Comparison of ENCODE assay signal across 19 cellular contexts in genomic region chr4:117137143-117137542, GRCh38. TPM values are rescaled to one million over a fixed set of nuclear protein-coding genes. Genes with fewer than 3 reads are reported as not detected.
DNase-seq lines count a peak whose midpoint lies in the region; ATAC-seq and TF ChIP-seq lines count a peak whose summit lies in the region.
"Had no signal": no experiment of that assay in that cellular context is flagged by ENCODE, and none has a peak within 500 bp of the region (broad histone marks: within the 10 kb centered on the region; RNA-seq: fewer than 3 reads in every experiment).

No MANE protein-coding gene starts in this region.

- H3K27me3 ChIP-seq in sigmoid colon (no peaks in the 10 kb centered on the region), H7 (ENCODE audit: control insufficient read depth, insufficient read depth, low read length) (no peaks in the 10 kb centered on the region), suprapubic skin (no peaks in the 10 kb centered on the region)

- no peak overlapping the region for H3K27ac ChIP-seq in sigmoid colon
- H3K27ac ChIP-seq in suprapubic skin, result no peak overlapping the region
- H3K27ac ChIP-seq: PC-9, thoracic aorta had no signal

- TF ChIP-seq EP300 in sigmoid colon (IDR thresholded peaks at IDR 0.05) (no peak), suprapubic skin (IDR thresholded peaks at IDR 0.05) (no peak)

- 92 to 94% methylated on average over 2 of the region's 2 CpGs for WGBS in sigmoid colon, 2 donors
- 79% methylated on average over 2 of the region's 2 CpGs for WGBS in suprapubic skin

- no peak overlapping the region for H3K4me3 ChIP-seq in sigmoid colon
- no peak overlapping the region for H3K4me3 ChIP-seq in H7 (ENCODE audit: insufficient read depth, low read depth, low read length)
- no peak overlapping the region for H3K4me3 ChIP-seq in suprapubic skin
- H3K4me3 ChIP-seq: PC-9, thoracic aorta had no signal

- H3K4me1 ChIP-seq in sigmoid colon (no peaks in the 10 kb centered on the region), suprapubic skin (no peaks in the 10 kb centered on the region)

- no peak for ATAC-seq in HG02981 (IDR thresholded peaks at IDR 0.05; ENCODE audit: unreplicated experiment)
- ATAC-seq: activated naive CD4-positive, alpha-beta T cell treated with anti-CD3 and anti-CD28 coated beads, Interleukin-2, amount 50 U/mL, for 72 hours had no signal

- H3K9me3 ChIP-seq in sigmoid colon (no peaks in the 10 kb centered on the region), suprapubic skin (no peaks in the 10 kb centered on the region)
- H3K9me3 ChIP-seq: thoracic aorta had no signal

- no peak for TF ChIP-seq POLR2A in sigmoid colon (IDR thresholded peaks at IDR 0.05)
- TF ChIP-seq POLR2A in suprapubic skin (IDR thresholded peaks at IDR 0.05), result no peak

- no peaks in the 10 kb centered on the region for H3K36me3 ChIP-seq in sigmoid colon
- H3K36me3 ChIP-seq in H7 (replicated peaks; ENCODE audit: control insufficient read depth, insufficient read depth, low read length), result no peaks in the 10 kb centered on the region
- no peaks in the 10 kb centered on the region for H3K36me3 ChIP-seq in suprapubic skin
- H3K36me3 ChIP-seq: thoracic aorta had no signal

- intact Hi-C loops in sigmoid colon (cut with DNase I), result no loop called here

- DNase-seq in GM04503 (ENCODE audit: low read depth), result peak; percentile 8
- peak; percentile 78 for DNase-seq in MV-4-11 (lab: John Stamatoyannopoulos, UW)
- DNase-seq in brain pericyte (ENCODE audit: low read depth, low spot score), result peak; percentile 26
- DNase-seq in myocyte (ENCODE audit: low read depth), result peak; percentile 94
- DNase-seq in sigmoid colon, result no peak
- no peak for DNase-seq in H7
- no peak for DNase-seq in suprapubic skin (ENCODE audit: low spot score in 2 of 2)
- DNase-seq: activated CD4-positive, alpha-beta T cell treated with anti-CD3 and anti-CD28 coated beads for 4 hours; DMS79 treated with DMSO at 0.1 percent for 48 hours; effector CD4-positive, alpha-beta T cell; H9; kidney; NCI-H2081; occipital lobe; stimulated activated CD4-positive, alpha-beta T cell treated with anti-CD3 and anti-CD28 coated beads, Interleukin-4, amount 100 ng/mL, for 4 hours had no signal

- TF ChIP-seq CTCF in sigmoid colon (IDR thresholded peaks at IDR 0.05) (no peak), suprapubic skin (IDR thresholded peaks at IDR 0.05) (no peak)

RNA-seq across cellular contexts. Expression of gene TRAM1L1, which starts 51.8 kb away (rescaled TPM):
- total RNA-seq in myocyte, result 5.7 and 6.2 TPM in 2 replicates
- 2.5 TPM for polyA plus RNA-seq in myocyte (2012)
- 1 to 10 TPM in 3 of 4 donors, under 1 TPM in 1; 0.83 to 2.9 (median 1.2) TPM for total RNA-seq in sigmoid colon
- polyA plus RNA-seq in sigmoid colon, result under 1 TPM; 0.46 to 0.87 (median 0.60) TPM
- 1.9 and 2.9 TPM in 2 replicates for total RNA-seq in H7 (2014; rRNA removed; shearing (Covaris generic))
- total RNA-seq in suprapubic skin, result 1 to 10 TPM; 1.1 to 4.3 (median 3.0) TPM
- total RNA-seq: activated naive CD4-positive, alpha-beta T cell treated with anti-CD3 and anti-CD28 coated beads, Interleukin-2, amount 50 U/mL, for 72 hours had no signal

Comparison
In these comparisons a context has a peak if more than half of its experiments do, and no peak if none do; other contexts are left out.
1. DNase-seq: peak in GM04503 (single experiment), MV-4-11 (single experiment), brain pericyte (single experiment) and myocyte (single experiment); none in sigmoid colon (single experiment), H7 (single experiment) and suprapubic skin (0 of 2).